37 cellular contexts compared by ENCODE assay signal in the genomic region with DNA sequence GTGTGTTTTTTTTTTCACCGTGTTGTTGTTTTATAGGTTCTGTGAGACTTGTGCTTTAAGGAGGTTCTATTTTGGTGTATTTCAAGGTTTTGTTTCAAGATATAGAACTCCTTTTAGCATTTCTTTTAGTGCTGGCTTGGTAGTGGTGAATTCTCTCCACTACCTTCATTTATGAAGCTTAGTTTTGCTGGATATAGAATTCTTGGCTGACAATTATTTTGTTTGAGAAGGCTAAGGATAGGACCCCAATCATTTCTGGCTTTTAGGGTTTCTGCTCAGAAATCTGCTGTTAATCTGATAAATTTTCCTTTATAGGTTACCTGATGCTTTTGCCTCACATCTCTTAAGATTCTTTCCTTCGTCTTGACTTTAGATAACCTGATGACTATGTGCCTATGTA.
DNase-seq lines count a peak whose midpoint lies in the region; ATAC-seq, FAIRE-seq and TF ChIP-seq lines count a peak whose summit lies in the region.
"Had no signal": no experiment of that assay in that cellular context is flagged by ENCODE, and none has a peak within 500 bp of the region (broad histone marks: within the 10 kb centered on the region; RNA-seq: fewer than 3 reads in every experiment).

No MANE protein-coding gene starts in this region.

- H3K36me3 Mint-ChIP-seq in GM23338 (ENCODE audit: low read depth), result 0 out of 3 replicates have a peak, but pooled peaks cover 7% of the 10 kb centered on the region
- H3K36me3 Mint-ChIP-seq: CD14-positive monocyte; CD4-positive, CD25-positive, alpha-beta regulatory T cell; CD8-positive, alpha-beta T cell had no signal

- H4K20me1 ChIP-seq in HepG2 (ENCODE audit: insufficient read depth, low read length) (no peaks in the 10 kb centered on the region), GM23338 (replicated peaks; ENCODE audit: insufficient read depth) (no peaks in the 10 kb centered on the region), HCT116 (ENCODE audit: insufficient read depth) (no peaks in the 10 kb centered on the region)
- H4K20me1 ChIP-seq: BLaER1; BLaER1 treated with 17β-estradiol and CSF1 and Interleukin-3, amounts not matched to agents 10 nM and 100 nM had no signal

- no peaks in the 10 kb centered on the region for H3K27me3 ChIP-seq in HepG2 (ENCODE audit: control insufficient read depth in 1 of 2, insufficient read depth in 2 of 2, low read length in 2 of 2)
- H3K27me3 ChIP-seq in right lobe of liver, result no peaks in the 10 kb centered on the region
- no peaks in the 10 kb centered on the region for H3K27me3 ChIP-seq in GM23338 (ENCODE audit: insufficient read depth)
- no peaks in the 10 kb centered on the region for H3K27me3 ChIP-seq in HCT116 (ENCODE audit: insufficient read depth, low read length)
- H3K27me3 ChIP-seq: BE2C; BLaER1; BLaER1 treated with 17β-estradiol and CSF1 and Interleukin-3, amounts not matched to agents 10 nM and 100 nM had no signal

- FAIRE-seq in HepG2 (lab: Jason Lieb, UNC), result no peak
- FAIRE-seq: A204.1, A549, D721Med had no signal

- H3K4me2 ChIP-seq in HepG2 (ENCODE audit: low read depth, low read length), result no peak overlapping the region
- no peak overlapping the region for H3K4me2 ChIP-seq in GM23338
- H3K4me2 ChIP-seq in HCT116 (ENCODE audit: low read length), result no peak overlapping the region
- H3K4me2 ChIP-seq: A549; BLaER1; BLaER1 treated with 17β-estradiol and CSF1 and Interleukin-3, amounts not matched to agents 10 nM and 100 nM had no signal

- BruUV-seq in HepG2 (replicated peaks; lab: Mats Ljungman, UMichigan) (no TSS peak), HCT116 (replicated peaks; lab: Mats Ljungman, UMichigan) (no TSS peak)

- ATAC-seq in HepG2, result no peak
- ATAC-seq in right lobe of liver, result no peak
- ATAC-seq in GM23338, result no peak
- no peak for ATAC-seq in HCT116
- ATAC-seq: A549; CD8-positive, alpha-beta T cell had no signal

- in situ Hi-C loops in HepG2 (cut with HindIII; ENCODE audit: extremely low pct_ligation_motif_present, low pct_unique_long_range_greater_than_20kb), result no loop called here

- peaks cover 18% of the 10 kb centered on the region; the same call in 1 of the 2 replicates for H3K9me3 ChIP-seq in HepG2 (ENCODE audit: low read length)
- H3K9me3 ChIP-seq in right lobe of liver, result no peaks in the 10 kb centered on the region
- H3K9me3 ChIP-seq in HCT116 (ENCODE audit: control insufficient read depth in 1 of 2, insufficient read depth in 1 of 2, low read depth in 1 of 2, low read length in 2 of 2), result 0 out of 4 replicates have a peak, but pooled peaks cover 0 to 4% of the 10 kb centered on the region in 2 experiments
- H3K9me3 ChIP-seq in HEK293 (ENCODE audit: control insufficient read depth, insufficient read depth, low read depth, low read length), result no peaks in the 10 kb centered on the region
- H3K9me3 ChIP-seq: BE2C had no signal

- no peak for DNase-seq in HepG2 (ENCODE audit: low spot score)
- no peak for DNase-seq in right lobe of liver
- peak; percentile 1 for DNase-seq in GM23338 (ENCODE audit: low spot score)
- no peak for DNase-seq in HCT116 (ENCODE audit: low read depth, low spot score)
- no peak for DNase-seq in stimulated activated CD4-positive, alpha-beta T cell treated with anti-CD3 and anti-CD28 coated beads, Interleukin-2, amount 100 ng/mL, for 48 hours
- DNase-seq in hepatic stellate cell (ENCODE audit: low spot score), result no peak
- DNase-seq in amniotic stem cell (lab: John Stamatoyannopoulos, UW), result no peak
- DNase-seq: 8988T; ACHN; AML-193; BE2C; C1 segment of cervical spinal cord; Caco-2; Calu3; CD4-positive, alpha-beta memory T cell; CD4-positive, alpha-beta T cell; CD4-positive, CD25-positive, alpha-beta regulatory T cell; CD8-positive, alpha-beta memory T cell; CD8-positive, alpha-beta T cell; COR-L47; DMS 273 treated with DMSO at 0.1 percent for 48 hours; DMS153; DMS53; DMS79; DMS79 treated with DMSO at 0.1 percent for 48 hours; DND-41; EL had no signal

- RAD21 ChIA-PET in HCT116 (lab: Charles Lee; ENCODE audit: low non-redundant PET in 1 of 2, low total read pairs in 2 of 2, uncharacterized antibody in 2 of 2, unreplicated experiment in 2 of 2), result interaction anchor here in 1 of 2 experiments (0.6 kb wide), 1 partner anchor 167 kb away, joined by 3 read pairs; no protein-coding TSS in a partner anchor

- no peak overlapping the region for H3K4me3 Mint-ChIP-seq in GM23338
- H3K4me3 Mint-ChIP-seq: B cell; CD14-positive monocyte; CD4-positive, alpha-beta memory T cell; CD4-positive, alpha-beta T cell; CD8-positive, alpha-beta memory T cell; CD8-positive, alpha-beta T cell had no signal

- TF ChIP-seq CTCF in HepG2 (CRISPR knock-in tag; IDR thresholded peaks at IDR 0.05), result no peak
- TF ChIP-seq CTCF in right lobe of liver (IDR thresholded peaks at IDR 0.05), result no peak
- no peak for TF ChIP-seq CTCF in GM23338 (conservative IDR thresholded peaks at IDR 0.05; ENCODE audit: low read depth in 2 of 2)
- TF ChIP-seq CTCF in HCT116 (IDR thresholded peaks at IDR 0.05 in 2 of 3, conservative IDR thresholded peaks at IDR 0.05 in 1 of 3; ENCODE audit: borderline replicate concordance in 1 of 3, insufficient read depth in 1 of 3, low read depth in 2 of 3, low read length in 2 of 3), result no peak
- TF ChIP-seq CTCF in HEK293 (tag by site-specific recombination; IDR thresholded peaks at IDR 0.05), result no peak

- CTCF ChIA-PET in HepG2 (lab: Yijun Ruan, JAX; ENCODE audit: low intra/inter-chr PET ratio, low total read pairs), result no interaction called here
- CTCF ChIA-PET in HCT116 (lab: Charles Lee), result no interaction called here
- CTCF ChIA-PET in HEK293 (lab: Yijun Ruan, JAX), result interaction anchor here (0.7 to 0.8 kb wide), 2 partner anchors 29 to 287 kb away, joined by 3 to 4 read pairs; no protein-coding TSS in a partner anchor

- H3K36me3 ChIP-seq in HepG2 (replicated peaks in 1 of 2; ENCODE audit: control insufficient read depth in 1 of 2, insufficient read depth in 2 of 2, low read length in 2 of 2) (no peaks in the 10 kb centered on the region), right lobe of liver (no peaks in the 10 kb centered on the region), GM23338 (ENCODE audit: insufficient read depth) (0 out of 2 replicates have a peak, but pooled peaks cover 13% of the 10 kb centered on the region), HCT116 (ENCODE audit: control insufficient read depth in 1 of 2, insufficient read depth in 2 of 2, low read length in 2 of 2) (no peaks in the 10 kb centered on the region), HEK293 (ENCODE audit: control insufficient read depth in 2 of 2, insufficient read depth in 1 of 2, low read length in 2 of 2) (no peaks in the 10 kb centered on the region)
- H3K36me3 ChIP-seq: BE2C; BLaER1; BLaER1 treated with 17β-estradiol and CSF1 and Interleukin-3, amounts not matched to agents 10 nM and 100 nM had no signal

- WGBS in HepG2 (ENCODE audit: low lambda C conversion rate), result 0% methylated on average over 2 of the region's 2 CpGs
- 85% methylated on average over 2 of the region's 2 CpGs for WGBS in right lobe of liver (ENCODE audit: insufficient coverage, low coverage, low lambda C conversion rate, missing lambda C conversion rate)

- TF ChIP-seq POLR2A in HepG2 (IDR thresholded peaks at IDR 0.05; ENCODE audit: insufficient read depth in 1 of 2, low read depth in 2 of 2, low read length in 2 of 2), result no peak
- TF ChIP-seq POLR2A in right lobe of liver (IDR thresholded peaks at IDR 0.05), result no peak
- no peak for TF ChIP-seq POLR2A in HCT116 (IDR thresholded peaks at IDR 0.05; ENCODE audit: borderline replicate concordance, extremely low read depth, insufficient read depth, insufficient read length)

- TF ChIP-seq RAD21 in HepG2 (CRISPR knock-in tag; IDR thresholded peaks at IDR 0.05), result no peak
- TF ChIP-seq RAD21 in HCT116 (IDR thresholded peaks at IDR 0.05; ENCODE audit: low read depth), result no peak

- H2AFZ ChIP-seq in HepG2 (ENCODE audit: low read length) (no peak overlapping the region), GM23338 (no peak overlapping the region), HCT116 (ENCODE audit: low read depth, low read length, poor library complexity, severe bottlenecking) (peak overlapping the region; percentile 35)

- peaks cover 9% of the 10 kb centered on the region; the same call in 1 of the 2 replicates for H3K9me2 ChIP-seq in GM23338 (ENCODE audit: insufficient read depth)
- no peaks in the 10 kb centered on the region for H3K9me2 ChIP-seq in HCT116 (ENCODE audit: insufficient read depth)

- POLR2A ChIA-PET in HepG2 (lab: Yijun Ruan, JAX), result no interaction called here
- POLR2A ChIA-PET in HCT116 (lab: Charles Lee), result no interaction called here
- POLR2A ChIA-PET in HEK293 (lab: Yijun Ruan, JAX), result no interaction called here

- H3K9ac ChIP-seq in HepG2 (ENCODE audit: insufficient read depth, low read depth, low read length), result no peak overlapping the region
- H3K9ac ChIP-seq in HCT116 (ENCODE audit: low read length), result no peak overlapping the region
- H3K9ac ChIP-seq: BLaER1; BLaER1 treated with 17β-estradiol and CSF1 and Interleukin-3, amounts not matched to agents 10 nM and 100 nM had no signal

- no peaks in the 10 kb centered on the region for H3K4me1 Mint-ChIP-seq in GM23338
- H3K4me1 Mint-ChIP-seq: B cell; CD14-positive monocyte; CD4-positive, alpha-beta memory T cell; CD4-positive, CD25-positive, alpha-beta regulatory T cell; CD8-positive, alpha-beta memory T cell had no signal

- peaks cover 2% of the 10 kb centered on the region for H3K27me3 Mint-ChIP-seq in GM23338 (ENCODE audit: insufficient read depth, low read depth, poor library complexity)

- no peaks in the 10 kb centered on the region for H3K4me1 ChIP-seq in HepG2 (ENCODE audit: insufficient read depth, low read length)
- no peaks in the 10 kb centered on the region for H3K4me1 ChIP-seq in right lobe of liver
- H3K4me1 ChIP-seq in GM23338 (ENCODE audit: insufficient read depth), result no peaks in the 10 kb centered on the region
- H3K4me1 ChIP-seq in HCT116 (ENCODE audit: control insufficient read depth in 1 of 2, insufficient read depth in 2 of 2, low read length in 2 of 2), result no peaks in the 10 kb centered on the region
- no peaks in the 10 kb centered on the region for H3K4me1 ChIP-seq in HEK293 (ENCODE audit: control insufficient read depth, insufficient read depth, low read length)
- H3K4me1 ChIP-seq: A549; BE2C; BLaER1; BLaER1 treated with 17β-estradiol and CSF1 and Interleukin-3, amounts not matched to agents 10 nM and 100 nM; Caco-2 had no signal

- no peak for TF ChIP-seq EP300 in HepG2 (IDR thresholded peaks at IDR 0.05; ENCODE audit: low read depth in 2 of 2, low read length in 2 of 2)
- no peak for TF ChIP-seq EP300 in HepG2 (CRISPR knock-in tag; IDR thresholded peaks at IDR 0.05; ENCODE audit: borderline replicate concordance)

- H3K79me2 ChIP-seq in HepG2 (ENCODE audit: insufficient read depth, low read length) (no peaks in the 10 kb centered on the region), GM23338 (replicated peaks; ENCODE audit: insufficient read depth) (no peaks in the 10 kb centered on the region), HCT116 (ENCODE audit: insufficient read depth, low read length) (no peaks in the 10 kb centered on the region)

- intact Hi-C loops in HepG2 (cut with micrococcal nuclease; ENCODE audit: unreplicated experiment), result no loop called here
- intact Hi-C loops in right lobe of liver (cut with DNase I), result no loop called here
- intact Hi-C loops in HCT116 (cut with micrococcal nuclease), result no loop called here

- no peaks in the 10 kb centered on the region for H3F3A ChIP-seq in GM23338 (replicated peaks; ENCODE audit: low read depth)

- H3K9me3 Mint-ChIP-seq in GM23338, result peaks cover 28% of the 10 kb centered on the region

- H3K4me3 ChIP-seq in HepG2 (replicated peaks in 1 of 3; ENCODE audit: insufficient read depth in 1 of 3, low read depth in 2 of 3, low read length in 3 of 3) (no peak overlapping the region), right lobe of liver (no peak overlapping the region), GM23338 (no peak overlapping the region), HCT116 (replicated peaks in 1 of 2; ENCODE audit: low read depth in 1 of 2, low read length in 2 of 2) (no peak overlapping the region), HEK293 (ENCODE audit: low read depth, low read length) (no peak overlapping the region)
- H3K4me3 ChIP-seq: A549; BLaER1; BLaER1 treated with 17β-estradiol and CSF1 and Interleukin-3, amounts not matched to agents 10 nM and 100 nM had no signal

- no peak overlapping the region for H3K27ac Mint-ChIP-seq in GM23338
- H3K27ac Mint-ChIP-seq: B cell; CD14-positive monocyte; CD4-positive, alpha-beta memory T cell; CD4-positive, alpha-beta T cell; CD4-positive, CD25-positive, alpha-beta regulatory T cell; CD8-positive, alpha-beta memory T cell; CD8-positive, alpha-beta T cell had no signal

- H3K27ac ChIP-seq in HepG2 (ENCODE audit: extremely low read length, insufficient read depth, low read length) (no peak overlapping the region), right lobe of liver (no peak overlapping the region), GM23338 (ENCODE audit: low read depth) (no peak overlapping the region), HCT116 (ENCODE audit: low read depth, low read length) (no peak overlapping the region), HEK293 (ENCODE audit: extremely low read depth, low read depth, low read length) (no peak overlapping the region)
- H3K27ac ChIP-seq: 22Rv1; A549; BLaER1; BLaER1 treated with 17β-estradiol and CSF1 and Interleukin-3, amounts not matched to agents 10 nM and 100 nM; C4-2B had no signal
